Comparison of ENCODE assay signal across 37 cellular contexts in the genomic region with DNA sequence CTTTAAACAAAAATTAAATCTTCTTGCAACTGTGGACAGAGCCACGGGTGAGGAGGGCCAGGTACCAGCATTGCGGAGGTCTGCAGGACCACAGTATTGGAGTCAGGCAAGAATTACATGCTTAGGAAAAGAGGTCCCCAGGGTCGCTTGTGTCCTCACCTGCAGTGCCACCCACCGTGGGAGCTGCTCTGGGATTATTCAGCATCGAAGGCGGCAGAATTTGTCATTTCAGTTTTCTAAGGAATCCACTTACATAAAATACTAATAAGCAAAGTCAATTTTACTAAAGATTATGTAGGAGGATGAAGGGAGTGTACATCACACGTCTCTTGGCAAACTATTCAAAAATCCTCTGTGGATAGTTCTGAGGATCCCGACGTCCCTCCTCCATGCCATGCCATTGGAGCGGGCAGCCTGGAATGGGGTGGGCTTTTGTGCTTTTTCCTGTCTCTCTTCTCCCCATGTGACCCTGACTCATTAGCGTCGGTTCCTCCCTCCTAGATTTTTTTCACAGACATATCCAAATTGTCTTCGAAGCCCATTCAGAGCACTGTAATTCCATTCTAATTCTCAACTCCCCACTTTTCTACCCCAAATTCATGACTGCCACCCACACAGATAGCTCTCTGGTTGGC. TPM values are rescaled to one million over a fixed set of nuclear protein-coding genes. Genes with fewer than 3 reads are reported as not detected.
"Had no signal": no experiment of that assay in that cellular context is flagged by ENCODE, and none has a peak within 500 bp of the region (broad histone marks: within the 10 kb centered on the region; RNA-seq: fewer than 3 reads in every experiment).

No MANE protein-coding gene starts in this region.

- H3K4me1 ChIP-seq: Peyer's patch, SJCRH30 had no signal

- H3K36me3 Mint-ChIP-seq: activated CD4-positive, alpha-beta memory T cell treated with anti-CD3 and anti-CD28 coated beads for 36 hours; activated naive CD8-positive, alpha-beta T cell treated with anti-CD3 and anti-CD28 coated beads for 36 hours; T-cell had no signal

- H3K9me3 Mint-ChIP-seq: activated B cell treated with CpG ODN at 0.5 μM for 24 hours; activated CD4-positive, alpha-beta memory T cell treated with anti-CD3 and anti-CD28 coated beads for 36 hours; activated naive CD8-positive, alpha-beta T cell treated with anti-CD3 and anti-CD28 coated beads for 36 hours; activated T-cell treated with anti-CD3 and anti-CD28 coated beads, Interleukin-2, amount 50 U/mL, for 72 hours; T-cell had no signal

- ATAC-seq: activated T-cell treated with anti-CD3 and anti-CD28 coated beads, Interleukin-2, amount 50 U/mL, for 72 hours; activated T-helper 17 cell treated with anti-CD3 and anti-CD28 coated beads, Interleukin-2, amount 50 U/mL, for 72 hours; PC-3; Right ventricle myocardium inferior; T-cell; T-helper 17 cell had no signal

- H3K27me3 ChIP-seq: cardiac muscle cell, MG63, SJCRH30 had no signal

- H3K4me3 ChIP-seq: cardiac muscle cell, MG63, Peyer's patch, SJCRH30, SK-N-MC had no signal

- H3K27me3 Mint-ChIP-seq: activated B cell treated with CpG ODN at 0.5 μM for 24 hours; activated CD4-positive, alpha-beta memory T cell treated with anti-CD3 and anti-CD28 coated beads for 36 hours; T-cell; T-helper 17 cell had no signal

- H3K27ac Mint-ChIP-seq: activated B cell treated with CpG ODN at 0.5 μM for 24 hours; activated CD4-positive, alpha-beta memory T cell treated with anti-CD3 and anti-CD28 coated beads for 36 hours; activated naive CD8-positive, alpha-beta T cell treated with anti-CD3 and anti-CD28 coated beads for 36 hours; activated T-cell treated with anti-CD3 and anti-CD28 coated beads, Interleukin-2, amount 50 U/mL, for 72 hours; activated T-helper 17 cell treated with anti-CD3 and anti-CD28 coated beads, Interleukin-2, amount 50 U/mL, for 72 hours; T-cell; T-helper 17 cell had no signal

- H3K4me3 Mint-ChIP-seq: activated B cell treated with CpG ODN at 0.5 μM for 24 hours; activated CD4-positive, alpha-beta memory T cell treated with anti-CD3 and anti-CD28 coated beads for 36 hours; activated naive CD8-positive, alpha-beta T cell treated with anti-CD3 and anti-CD28 coated beads for 36 hours; activated T-cell treated with anti-CD3 and anti-CD28 coated beads, Interleukin-2, amount 50 U/mL, for 72 hours; activated T-helper 17 cell treated with anti-CD3 and anti-CD28 coated beads, Interleukin-2, amount 50 U/mL, for 72 hours; T-cell; T-helper 17 cell had no signal

- H3K36me3 ChIP-seq: brain microvascular endothelial cell, cardiac muscle cell, MG63, Peyer's patch, SJCRH30 had no signal

- H3K9me3 ChIP-seq: MG63, Peyer's patch, SJCRH30 had no signal

- DNase-seq: activated B cell treated with CpG ODN at 0.5 μM for 24 hours; activated CD4-positive, alpha-beta memory T cell treated with anti-CD3 and anti-CD28 coated beads for 36 hours; activated CD4-positive, alpha-beta T cell treated with anti-CD3 and anti-CD28 coated beads for 4 hours; activated CD4-positive, alpha-beta T cell treated with anti-CD3 and anti-CD28 coated beads, Interleukin-2, amount 50 U/mL, for 1 hour; activated CD4-positive, CD25-positive, alpha-beta regulatory T cell treated with anti-CD3 and anti-CD28 coated beads, Interleukin-2, amount 50 U/mL, for 72 hours; activated naive CD4-positive, alpha-beta T cell; activated naive CD4-positive, alpha-beta T cell treated with anti-CD3 and anti-CD28 coated beads, Interleukin-2, amount 50 U/mL, for 16 hours; activated naive CD8-positive, alpha-beta T cell treated with anti-CD3 and anti-CD28 coated beads for 36 hours; activated T-cell treated with anti-CD3 and anti-CD28 coated beads, Interleukin-2, amount 50 U/mL, for 1 hour; activated T-cell treated with anti-CD3 and anti-CD28 coated beads, Interleukin-2, amount 50 U/mL, for 72 hours; amniotic stem cell; brain microvascular endothelial cell; Kasumi-1; KG1; MG63; NCI-H1048; NCI-H1105 treated with DMSO at 0.1 percent for 48 hours; NCI-H1436 treated with DMSO at 0.1 percent for 48 hours; NCI-H1694 treated with DMSO at 0.1 percent for 48 hours; NCI-H2029; NCI-H2107; NCI-H2171; NCI-H510A; NCI-H526; NCI-H748 treated with DMSO at 0.1 percent for 48 hours; NK-92 treated with Interleukin-12 subunit alpha and Interleukin-12 subunit beta, amount 100 ng/mL, for 24 hours; PC-3; Peyer's patch; RPMI8226; SJCRH30; T-cell; T-helper 17 cell had no signal

- H3K27ac ChIP-seq: brain microvascular endothelial cell, cardiac muscle cell, Peyer's patch, SJCRH30, SK-N-MC, VCaP had no signal

RNA-seq across cellular contexts. Expression of a gene that starts 3.0 kb away (rescaled TPM):
- total RNA-seq: cardiac muscle cell, PC-3, SJCRH30 had no signal
